Comparison of ENCODE assay signal across 11 cellular contexts in genomic region chr1:115426271-115426771, GRCh38.
A peak's percentile ranks its signal among the peaks of the same experiment; 100 is the strongest.
DNase-seq lines count a peak whose midpoint lies in the region; ATAC-seq, FAIRE-seq and TF ChIP-seq lines count a peak whose summit lies in the region.
"Had no signal": no experiment of that assay in that cellular context is flagged by ENCODE, and none has a peak within 500 bp of the region (broad histone marks: within the 10 kb centered on the region; RNA-seq: fewer than 3 reads in every experiment).

No MANE protein-coding gene starts in this region.

- POLR2A ChIA-PET in Caco-2 (lab: Charles Lee): no interaction called here

- H3K9me3 ChIP-seq in Caco-2: no peaks in the 10 kb centered on the region
- H3K9me3 ChIP-seq in pancreas: no peaks in the 10 kb centered on the region
- H3K9me3 ChIP-seq in suprapubic skin: no peaks in the 10 kb centered on the region

- no peak for FAIRE-seq in pancreas (lab: Jason Lieb, UNC)
- FAIRE-seq: endometrium had no signal

- no peak overlapping the region for H3K27ac Mint-ChIP-seq in Caco-2 (ENCODE audit: unreplicated experiment)
- no peak overlapping the region for H3K27ac Mint-ChIP-seq in mesothelial cell of epicardium

- H3K36me3 Mint-ChIP-seq in Caco-2 (ENCODE audit: insufficient read depth, unreplicated experiment) (no peaks in the 10 kb centered on the region), mesothelial cell of epicardium (no peaks in the 10 kb centered on the region)

- DNase-seq in Caco-2 (peak; percentile 2 to 42), SK-MEL-5 (ENCODE audit: low read depth, low spot score) (peak; percentile 15), fibroblast of the aortic adventitia (ENCODE audit: low read depth) (peak; percentile 90), pancreas (peak; percentile 29 to 50 (median 34)), 8988T (no peak), mesothelial cell of epicardium (ENCODE audit: low spot score in 2 of 2, unreplicated experiment in 2 of 2) (no peak), suprapubic skin (ENCODE audit: low spot score in 2 of 2) (no peak)
- DNase-seq in activated CD4-positive, alpha-beta T cell treated with anti-CD3 and anti-CD28 coated beads for 4 hours: no peak
- DNase-seq: DND-41, NCI-H1694 had no signal

- H3K27ac ChIP-seq in pancreas (peak overlapping the region in 1 of 4 donors; percentile 18), suprapubic skin (no peak overlapping the region)

- H3K36me3 ChIP-seq in Caco-2 (ENCODE audit: control insufficient read depth, insufficient read depth, low read length): no peaks in the 10 kb centered on the region
- no peaks in the 10 kb centered on the region for H3K36me3 ChIP-seq in pancreas
- H3K36me3 ChIP-seq in suprapubic skin: no peaks in the 10 kb centered on the region

- intact Hi-C loops in Caco-2 (cut with micrococcal nuclease; ENCODE audit: unreplicated experiment): no loop called here
- intact Hi-C loops in pancreas (cut with DNase I): no loop called here

- TF ChIP-seq CTCF in Caco-2 (IDR thresholded peaks at IDR 0.05; ENCODE audit: insufficient read depth in 1 of 2, low read depth in 1 of 2, low read length in 1 of 2, severe bottlenecking in 1 of 2, unreplicated experiment in 1 of 2): no peak
- TF ChIP-seq CTCF in fibroblast of the aortic adventitia (IDR thresholded peaks at IDR 0.05; ENCODE audit: insufficient read depth, low read length): no peak
- no peak for TF ChIP-seq CTCF in pancreas (IDR thresholded peaks at IDR 0.05)
- no peak for TF ChIP-seq CTCF in mesothelial cell of epicardium (IDR thresholded peaks at IDR 0.05; ENCODE audit: unreplicated experiment)
- no peak for TF ChIP-seq CTCF in suprapubic skin (IDR thresholded peaks at IDR 0.05)

- no TSS peak for BruUV-seq in Caco-2 (replicated peaks; lab: Mats Ljungman, UMichigan)

- H3K9me3 Mint-ChIP-seq in Caco-2 (ENCODE audit: unreplicated experiment) (peaks cover 14% of the 10 kb centered on the region), mesothelial cell of epicardium (peaks cover 4% of the 10 kb centered on the region)

- H3K4me1 ChIP-seq in Caco-2 (peaks cover 19% of the 10 kb centered on the region), pancreas (no peaks in the 10 kb centered on the region), suprapubic skin (no peaks in the 10 kb centered on the region)

- TF ChIP-seq EP300 in suprapubic skin (IDR thresholded peaks at IDR 0.05): no peak

- no peak for TF ChIP-seq POLR2A in suprapubic skin (IDR thresholded peaks at IDR 0.05)

- H3K4me3 ChIP-seq in Caco-2 (ENCODE audit: low read depth, low read length) (no peak overlapping the region), fibroblast of the aortic adventitia (ENCODE audit: low read depth, low read length) (no peak overlapping the region), pancreas (no peak overlapping the region), suprapubic skin (no peak overlapping the region)

- no peaks in the 10 kb centered on the region for H3K27me3 Mint-ChIP-seq in Caco-2 (ENCODE audit: insufficient read depth, unreplicated experiment)
- no peaks in the 10 kb centered on the region for H3K27me3 Mint-ChIP-seq in mesothelial cell of epicardium (ENCODE audit: low read depth)

- WGBS in pancreas, 2 donors: 22 to 34% methylated on average over 5 of the region's 5 CpGs
- 80% methylated on average over 2 of the region's 5 CpGs for WGBS in suprapubic skin

- H3K27me3 ChIP-seq in Caco-2 (replicated peaks; ENCODE audit: control insufficient read depth, insufficient read depth, low read length): no peaks in the 10 kb centered on the region
- no peaks in the 10 kb centered on the region for H3K27me3 ChIP-seq in pancreas
- H3K27me3 ChIP-seq in suprapubic skin: peaks cover 9% of the 10 kb centered on the region

- ATAC-seq in pancreas: peak; percentile 58 to 87 (median 72)

- peaks cover 7% of the 10 kb centered on the region for H3K4me1 Mint-ChIP-seq in Caco-2 (ENCODE audit: low read depth, unreplicated experiment)
- H3K4me1 Mint-ChIP-seq in mesothelial cell of epicardium: peaks cover 26% of the 10 kb centered on the region

- in situ Hi-C loops in SK-MEL-5 (cut with HindIII; ENCODE audit: low pct_unique_long_range_greater_than_20kb, low sequenced_read_pairs): no loop called here

- H3K4me3 Mint-ChIP-seq in Caco-2 (ENCODE audit: unreplicated experiment) (no peak overlapping the region), mesothelial cell of epicardium (no peak overlapping the region)

- CTCF ChIA-PET in Caco-2 (lab: Charles Lee): no interaction called here

Comparison
In these comparisons a context has a peak if more than half of its experiments do, and no peak if none do; other contexts are left out.
1. DNase-seq: peak in Caco-2 (2 of 2), SK-MEL-5 (single experiment), fibroblast of the aortic adventitia (single experiment) and pancreas (6 of 6); none in 8988T (single experiment), activated CD4-positive, alpha-beta T cell treated with anti-CD3 and anti-CD28 coated beads for 4 hours (0 of 2), mesothelial cell of epicardium (0 of 2) and suprapubic skin (0 of 2).